ENCODE assay signal across 8 cellular contexts in genomic region chr7:44018857-44019807, GRCh38. TPM values are rescaled to one million over a fixed set of nuclear protein-coding genes. Genes with fewer than 3 reads are reported as not detected.
A peak's percentile ranks its signal among the peaks of the same experiment; 100 is the strongest.
DNase-seq lines count a peak whose midpoint lies in the region; ATAC-seq and TF ChIP-seq lines count a peak whose summit lies in the region.
"Not testable (repeated sequence)": the region's sequence is repeated elsewhere in the genome, so short reads cannot be mapped to it uniquely, and the experiment has no call there.

No MANE protein-coding gene starts in this region.

- intact Hi-C loops in testis (cut with DNase I; ENCODE audit: low total_unique reads): not testable (repeated sequence)

- DNase-seq in GM12864 (ENCODE audit: low read depth): peak; percentile 88
- DNase-seq in NAMALWA (ENCODE audit: low spot score): peak; percentile 99
- peak; percentile 97 for DNase-seq in SK-N-DZ (ENCODE audit: low spot score)
- DNase-seq in activated naive CD4-positive, alpha-beta T cell treated with anti-CD3 and anti-CD28 coated beads, Interleukin-2, amount 50 U/mL, for 16 hours: peak; percentile 99
- peak; percentile 58 for DNase-seq in glomerular endothelial cell (ENCODE audit: extremely low read depth, low read depth, low spot score)
- DNase-seq in omental fat pad (ENCODE audit: low spot score): peak; percentile 85
- DNase-seq in testis: peak; percentile 98

- not testable (repeated sequence) for H3K27me3 ChIP-seq in testis

- peak overlapping the region in 1 of 2 donors; percentile 72 for H3K27ac ChIP-seq in testis

- H3K9me3 ChIP-seq in testis: not testable (repeated sequence)

- not testable (repeated sequence) for H3K36me3 ChIP-seq in testis (ENCODE audit: low read depth, missing control alignments)

- peak; percentile 93 for ATAC-seq in HG02588 (IDR thresholded peaks at IDR 0.05; ENCODE audit: unreplicated experiment)
- peak; percentile 98 for ATAC-seq in omental fat pad (ENCODE audit: low FRiP score)

- H3K4me3 ChIP-seq in GM12864 (ENCODE audit: low read depth, low read length) (peak overlapping the region; percentile 61), testis (peak overlapping the region; percentile 74 to 89)

- peak; percentile 62 for TF ChIP-seq CTCF in GM12864 (IDR thresholded peaks at IDR 0.05; ENCODE audit: low read depth, low read length, missing control alignments)
- peak in 1 of 3 donors; percentile 10 for TF ChIP-seq CTCF in omental fat pad (IDR thresholded peaks at IDR 0.05)
- TF ChIP-seq CTCF in testis (IDR thresholded peaks at IDR 0.05): peak; percentile 44 to 88 (median 82)

- not testable (repeated sequence) for H3K4me1 ChIP-seq in testis

- not testable (repeated sequence) for TF ChIP-seq POLR2A in testis (IDR thresholded peaks at IDR 0.05)

- WGBS in testis, 2 donors: 2 to 50% methylated on average over 3 to 62 of the region's 63 CpGs

RNA-seq across cellular contexts. Expression of gene SPDYE1, which starts 21.4 kb away (rescaled TPM):
- not detected in 2 replicates for polyA plus RNA-seq in SK-N-DZ (2014; cell fraction: cytosol; rRNA removed)
- not detected in 2 replicates for polyA plus RNA-seq in SK-N-DZ (2014; cell fraction: nucleus; rRNA removed)
- total RNA-seq in glomerular endothelial cell (not detected in 2 replicates), omental fat pad (not detected), testis (1 to 10 TPM; 2.7 to 7.3 TPM)
- polyA plus RNA-seq in testis (ENCODE audit: insufficient read depth, low read depth, low replicate concordance): 8.3 TPM

RNA-seq across cellular contexts. Expression of gene DBNL, which starts 25.4 kb away (rescaled TPM):
- polyA plus RNA-seq in SK-N-DZ (2014; cell fraction: cytosol; rRNA removed): 81.4 and 90.8 TPM in 2 replicates
- polyA plus RNA-seq in SK-N-DZ (2014; cell fraction: nucleus; rRNA removed): 75.7 and 85.6 TPM in 2 replicates
- 140 and 182 TPM in 2 replicates for total RNA-seq in glomerular endothelial cell
- total RNA-seq in omental fat pad: 100 to 1,000 TPM; 106 to 160 (median 127) TPM
- total RNA-seq in testis: 10 to 100 TPM; 61.4 to 72.7 TPM
- 50.0 TPM for polyA plus RNA-seq in testis (ENCODE audit: insufficient read depth, low read depth, low replicate concordance)

RNA-seq across cellular contexts. Expression of gene PGAM2, which starts 46.2 kb away (rescaled TPM):
- 15.5 and 22.9 TPM in 2 replicates for polyA plus RNA-seq in SK-N-DZ (2014; cell fraction: cytosol; rRNA removed)
- 6.3 and 12.6 TPM in 2 replicates for polyA plus RNA-seq in SK-N-DZ (2014; cell fraction: nucleus; rRNA removed)
- total RNA-seq in glomerular endothelial cell (not detected in 2 replicates), omental fat pad (not detected), testis (100 to 1,000 TPM in 1 of 2 donors, 10 to 100 TPM in 1; 85.1 to 139 TPM)
- 298 TPM for polyA plus RNA-seq in testis (ENCODE audit: insufficient read depth, low read depth, low replicate concordance)

Comparison
In these comparisons a context has a peak if more than half of its experiments do, and no peak if none do; other contexts are left out.
1. RNA of gene PGAM2, which starts 46.2 kb away (total RNA-seq): 85.1 to 139 TPM in testis; not detected in omental fat pad and not detected in glomerular endothelial cell; every median in the first group is over 10 times any median in the second.
2. Peak in every context shown above with its lines, with median percentiles within 50 percentile points of each other: DNase-seq.